Comparison of ENCODE assay signal across 23 cellular contexts in genomic region chr2:121134728-121135127, GRCh38.
"Had no signal": no experiment of that assay in that cellular context is flagged by ENCODE, and none has a peak within 500 bp of the region (broad histone marks: within the 10 kb centered on the region; RNA-seq: fewer than 3 reads in every experiment).

No MANE protein-coding gene starts in this region.

- H3K27me3 Mint-ChIP-seq: activated CD4-positive, alpha-beta T cell treated with anti-CD3 and anti-CD28 coated beads, Interleukin-2, amount 10 ng/mL, durations not matched to agents 7 days and 5 days had no signal

- H3K27me3 ChIP-seq: foreskin keratinocyte, suprapubic skin had no signal

- H3K4me3 Mint-ChIP-seq: activated CD4-positive, alpha-beta memory T cell treated with anti-CD3 and anti-CD28 coated beads, Interleukin-2, amount 10 ng/mL, durations not matched to agents 7 days and 5 days; activated CD4-positive, alpha-beta T cell treated with anti-CD3 and anti-CD28 coated beads, Interleukin-2, amount 10 ng/mL, durations not matched to agents 7 days and 5 days; activated naive CD4-positive, alpha-beta T cell treated with anti-CD3 and anti-CD28 coated beads, Interleukin-2, amount 50 U/mL, for 24 hours; activated naive CD8-positive, alpha-beta T cell treated with anti-CD3 and anti-CD28 coated beads, Interleukin-2, amount 50 U/mL, for 24 hours; activated T-cell treated with anti-CD3 and anti-CD28 coated beads, Interleukin-2, amount 50 U/mL, for 24 hours; mesothelial cell of epicardium; naive B cell; WTC11 had no signal

- H3K36me3 ChIP-seq: esophagus muscularis mucosa, heart right ventricle, spleen, suprapubic skin, tibial artery had no signal

- DNase-seq: activated CD4-positive, alpha-beta memory T cell treated with anti-CD3 and anti-CD28 coated beads, Interleukin-2, amount 10 ng/mL, durations not matched to agents 7 days and 5 days; activated CD4-positive, alpha-beta T cell treated with anti-CD3 and anti-CD28 coated beads for 1 hour; activated CD4-positive, alpha-beta T cell treated with anti-CD3 and anti-CD28 coated beads, Interleukin-2, amount 10 ng/mL, durations not matched to agents 7 days and 5 days; activated CD8-positive, alpha-beta memory T cell treated with anti-CD3 and anti-CD28 coated beads, Interleukin-2, amount 50 U/mL, for 48 hours; activated naive CD8-positive, alpha-beta T cell treated with anti-CD3 and anti-CD28 coated beads, Interleukin-2, amount 50 U/mL, for 24 hours; activated T-cell treated with anti-CD3 and anti-CD28 coated beads, Interleukin-2, amount 50 U/mL, for 24 hours; amygdala; central memory CD4-positive, alpha-beta T cell; foreskin keratinocyte; heart right ventricle; left ventricle myocardium superior; naive B cell; right cardiac atrium; spleen; stimulated activated naive CD4-positive, alpha-beta T cell; tibial artery had no signal

- ATAC-seq: activated naive CD8-positive, alpha-beta T cell treated with anti-CD3 and anti-CD28 coated beads, Interleukin-2, amount 50 U/mL, for 24 hours; foreskin keratinocyte; heart right ventricle; left ventricle myocardium superior; right cardiac atrium; WTC11 had no signal

- H3K9me3 Mint-ChIP-seq: activated CD4-positive, alpha-beta memory T cell treated with anti-CD3 and anti-CD28 coated beads, Interleukin-2, amount 10 ng/mL, durations not matched to agents 7 days and 5 days; activated CD4-positive, alpha-beta T cell treated with anti-CD3 and anti-CD28 coated beads, Interleukin-2, amount 10 ng/mL, durations not matched to agents 7 days and 5 days; activated naive CD4-positive, alpha-beta T cell treated with anti-CD3 and anti-CD28 coated beads, Interleukin-2, amount 50 U/mL, for 24 hours; activated naive CD8-positive, alpha-beta T cell treated with anti-CD3 and anti-CD28 coated beads, Interleukin-2, amount 50 U/mL, for 24 hours; activated T-cell treated with anti-CD3 and anti-CD28 coated beads, Interleukin-2, amount 50 U/mL, for 24 hours had no signal

- FAIRE-seq: islet of Langerhans, TTC549 had no signal

- H3K27ac ChIP-seq: esophagus muscularis mucosa, foreskin keratinocyte, heart right ventricle, spleen, suprapubic skin, tibial artery had no signal

- H3K27ac Mint-ChIP-seq: activated CD4-positive, alpha-beta memory T cell treated with anti-CD3 and anti-CD28 coated beads, Interleukin-2, amount 10 ng/mL, durations not matched to agents 7 days and 5 days; activated CD4-positive, alpha-beta T cell treated with anti-CD3 and anti-CD28 coated beads, Interleukin-2, amount 10 ng/mL, durations not matched to agents 7 days and 5 days; activated naive CD4-positive, alpha-beta T cell treated with anti-CD3 and anti-CD28 coated beads, Interleukin-2, amount 50 U/mL, for 24 hours; activated naive CD8-positive, alpha-beta T cell treated with anti-CD3 and anti-CD28 coated beads, Interleukin-2, amount 50 U/mL, for 24 hours; activated T-cell treated with anti-CD3 and anti-CD28 coated beads, Interleukin-2, amount 50 U/mL, for 24 hours; mesothelial cell of epicardium; naive B cell; WTC11 had no signal

- H3K4me3 ChIP-seq: esophagus muscularis mucosa, heart right ventricle, spleen, suprapubic skin, tibial artery had no signal

- H3K9me3 ChIP-seq: suprapubic skin, tibial artery had no signal

- H3K36me3 Mint-ChIP-seq: activated naive CD4-positive, alpha-beta T cell treated with anti-CD3 and anti-CD28 coated beads, Interleukin-2, amount 50 U/mL, for 24 hours; mesothelial cell of epicardium; WTC11 had no signal

- H3K4me1 ChIP-seq: esophagus muscularis mucosa, foreskin keratinocyte, heart right ventricle, spleen, tibial artery had no signal

- H3K4me1 Mint-ChIP-seq: activated CD4-positive, alpha-beta memory T cell treated with anti-CD3 and anti-CD28 coated beads, Interleukin-2, amount 10 ng/mL, durations not matched to agents 7 days and 5 days; activated CD4-positive, alpha-beta T cell treated with anti-CD3 and anti-CD28 coated beads, Interleukin-2, amount 10 ng/mL, durations not matched to agents 7 days and 5 days; activated naive CD4-positive, alpha-beta T cell treated with anti-CD3 and anti-CD28 coated beads, Interleukin-2, amount 50 U/mL, for 24 hours; activated naive CD8-positive, alpha-beta T cell treated with anti-CD3 and anti-CD28 coated beads, Interleukin-2, amount 50 U/mL, for 24 hours had no signal
